In genomic region chr6:47599512-47599911, GRCh38 we compare ENCODE assay signal across 22 cellular contexts.
DNase-seq lines count a peak whose midpoint lies in the region; ATAC-seq and TF ChIP-seq lines count a peak whose summit lies in the region.
"Had no signal": no experiment of that assay in that cellular context is flagged by ENCODE, and none has a peak within 500 bp of the region (broad histone marks: within the 10 kb centered on the region; RNA-seq: fewer than 3 reads in every experiment).

No MANE protein-coding gene starts in this region.

- no peak for TF ChIP-seq CTCF in right atrium auricular region (IDR thresholded peaks at IDR 0.05)

- no peaks in the 10 kb centered on the region for H3K9me3 Mint-ChIP-seq in central memory CD8-positive, alpha-beta T cell
- H3K9me3 Mint-ChIP-seq: CD4-positive, alpha-beta T cell; CD8-positive, alpha-beta memory T cell; HFFc6 had no signal

- peak; percentile 67 for ATAC-seq in GM18868 (IDR thresholded peaks at IDR 0.05; ENCODE audit: unreplicated experiment)
- ATAC-seq in HG03442 (IDR thresholded peaks at IDR 0.05; ENCODE audit: unreplicated experiment) = peak; percentile 47
- no peak for ATAC-seq in central memory CD8-positive, alpha-beta T cell (replicated peaks; ENCODE audit: extremely low read depth, poor library complexity, severe bottlenecking)
- ATAC-seq: A549 had no signal

- peaks cover 11% of the 10 kb centered on the region for H3K36me3 Mint-ChIP-seq in central memory CD8-positive, alpha-beta T cell (ENCODE audit: insufficient read depth)

- H3K4me3 ChIP-seq in right atrium auricular region = no peak overlapping the region
- H3K4me3 ChIP-seq: A549; BLaER1 treated with 17β-estradiol and CSF1 and Interleukin-3, amounts not matched to agents 10 nM and 100 nM; HAP-1 had no signal

- no peaks in the 10 kb centered on the region for H3K9me3 ChIP-seq in right atrium auricular region
- H3K9me3 ChIP-seq: A549; BE2C; BLaER1 treated with 17β-estradiol and CSF1 and Interleukin-3, amounts not matched to agents 10 nM and 100 nM; HAP-1 had no signal

- H3K4me1 ChIP-seq in right atrium auricular region = no peaks in the 10 kb centered on the region
- H3K4me1 ChIP-seq: BE2C; BLaER1 treated with 17β-estradiol and CSF1 and Interleukin-3, amounts not matched to agents 10 nM and 100 nM; HAP-1 had no signal

- H3K4me1 Mint-ChIP-seq in central memory CD8-positive, alpha-beta T cell = no peaks in the 10 kb centered on the region
- H3K4me1 Mint-ChIP-seq: CD14-positive monocyte had no signal

- no peak overlapping the region for H3K4me3 Mint-ChIP-seq in central memory CD8-positive, alpha-beta T cell
- H3K4me3 Mint-ChIP-seq: CD14-positive monocyte; CD4-positive, alpha-beta T cell; CD8-positive, alpha-beta memory T cell; HFFc6 had no signal

- no peak for DNase-seq in central memory CD8-positive, alpha-beta T cell (ENCODE audit: low spot score in 2 of 2)
- no peak for DNase-seq in right atrium auricular region (ENCODE audit: low spot score)
- DNase-seq in DMS 273 treated with DMSO at 0.1 percent for 48 hours (lab: John Stamatoyannopoulos, UW) = no peak
- DNase-seq in anterior cingulate cortex (lab: John Stamatoyannopoulos, UW) = no peak
- no peak for DNase-seq in T-helper 9 cell
- DNase-seq: 8988T; ACHN; AML-193; BE2C; CD4-positive, alpha-beta T cell; CD8-positive, alpha-beta memory T cell; DMS53; DMS79 treated with DMSO at 0.1 percent for 48 hours; GF-D8; GOT3; HFFc6 had no signal

- peak overlapping the region; percentile 59 for H3K27ac Mint-ChIP-seq in central memory CD8-positive, alpha-beta T cell (ENCODE audit: low read depth)
- H3K27ac Mint-ChIP-seq: CD14-positive monocyte; CD4-positive, alpha-beta T cell; HFFc6 had no signal

- no peaks in the 10 kb centered on the region for H3K27me3 ChIP-seq in right atrium auricular region
- H3K27me3 ChIP-seq: BE2C; BLaER1 treated with 17β-estradiol and CSF1 and Interleukin-3, amounts not matched to agents 10 nM and 100 nM had no signal

- no peak overlapping the region for H3K27ac ChIP-seq in right atrium auricular region
- H3K27ac ChIP-seq: A549; BLaER1 treated with 17β-estradiol and CSF1 and Interleukin-3, amounts not matched to agents 10 nM and 100 nM had no signal

- H3K36me3 ChIP-seq in right atrium auricular region = peaks cover 21% of the 10 kb centered on the region

- H3K27me3 Mint-ChIP-seq in central memory CD8-positive, alpha-beta T cell = no peaks in the 10 kb centered on the region
- H3K27me3 Mint-ChIP-seq: CD4-positive, alpha-beta T cell; CD8-positive, alpha-beta memory T cell had no signal
